In the genomic region with DNA sequence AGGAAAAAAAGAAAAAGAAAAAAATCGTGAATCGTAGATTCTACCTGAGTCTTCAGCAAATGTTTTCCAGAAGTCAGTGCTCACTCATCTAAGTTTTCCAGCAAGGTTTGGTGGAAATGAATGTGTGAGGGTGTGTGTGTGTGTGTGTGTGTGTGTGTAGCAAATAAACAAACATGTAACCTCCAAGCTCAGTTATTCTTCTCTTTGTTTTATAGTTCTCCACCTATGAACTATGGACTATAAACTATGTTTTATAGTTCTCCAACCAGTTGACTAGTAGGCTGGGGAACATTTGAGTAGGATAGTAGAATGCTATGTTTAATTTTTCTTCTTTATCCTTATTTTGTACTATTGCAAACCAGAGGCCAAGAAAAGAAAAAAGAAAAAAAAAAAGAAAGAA, we compare ENCODE assay signal across 16 cellular contexts. TPM values are rescaled to one million over a fixed set of nuclear protein-coding genes. Genes with fewer than 3 reads are reported as not detected.
DNase-seq lines count a peak whose midpoint lies in the region; ATAC-seq, FAIRE-seq and TF ChIP-seq lines count a peak whose summit lies in the region.
"Had no signal": no experiment of that assay in that cellular context is flagged by ENCODE, and none has a peak within 500 bp of the region (broad histone marks: within the 10 kb centered on the region; RNA-seq: fewer than 3 reads in every experiment).

No MANE protein-coding gene starts in this region.

- H3K27me3 ChIP-seq in ACC112 (ENCODE audit: insufficient read depth, low read length) = no peaks in the 10 kb centered on the region
- H3K27me3 ChIP-seq in small intestine (ENCODE audit: control insufficient read depth in 2 of 2, insufficient read depth in 2 of 2, low read length in 2 of 2) = no peaks in the 10 kb centered on the region
- H3K27me3 ChIP-seq: BLaER1 had no signal

- H3K27ac ChIP-seq in ACC112 (ENCODE audit: low read depth, low read length) (no peak overlapping the region), small intestine (ENCODE audit: low read depth in 1 of 2, low read length in 1 of 2) (no peak overlapping the region)
- H3K27ac ChIP-seq: 22Rv1, BLaER1 had no signal

- H3K4me1 ChIP-seq in ACC112 (ENCODE audit: control insufficient read depth, insufficient read depth, low read length, unreplicated experiment) (peaks cover 31% of the 10 kb centered on the region), small intestine (ENCODE audit: control insufficient read depth in 2 of 2, insufficient read depth in 1 of 2, low read depth in 1 of 2, low read length in 1 of 2) (peaks cover 0 to 3% of the 10 kb centered on the region in 2 donors)
- H3K4me1 ChIP-seq: BLaER1 had no signal

- H3K79me2 ChIP-seq in ACC112 (ENCODE audit: control insufficient read depth, insufficient read depth, low read length, unreplicated experiment) = no peaks in the 10 kb centered on the region

- DNase-seq in M059J (ENCODE audit: low read depth) = peak; percentile 5
- DNase-seq in fibroblast of villous mesenchyme (ENCODE audit: low read depth) = peak; percentile 31
- peak; percentile 59 for DNase-seq in small intestine
- no peak for DNase-seq in inferior parietal cortex (ENCODE audit: extremely low spot score)
- DNase-seq: AML-193; CD8-positive, alpha-beta memory T cell; GOT3; H9 had no signal

- TF ChIP-seq CTCF in fibroblast of villous mesenchyme (IDR thresholded peaks at IDR 0.05; ENCODE audit: insufficient read depth, low read depth, low read length) = no peak

- 53 to 85% (median 59%) methylated on average over 2 of the region's 2 CpGs for WGBS in small intestine, 3 donors

- H2AFZ ChIP-seq in ACC112 (ENCODE audit: low read length, unreplicated experiment) = peak overlapping the region; percentile 70

- H3K36me3 ChIP-seq in ACC112 (ENCODE audit: insufficient read depth, low read length) (0 out of 2 replicates have a peak, but pooled peaks cover 4% of the 10 kb centered on the region), small intestine (ENCODE audit: control insufficient read depth in 2 of 2, insufficient read depth in 2 of 2, low read length in 2 of 2) (no peaks in the 10 kb centered on the region)
- H3K36me3 ChIP-seq: BLaER1 had no signal

- no peaks in the 10 kb centered on the region for H3K9me3 ChIP-seq in small intestine (ENCODE audit: control insufficient read depth, low read depth)
- H3K9me3 ChIP-seq: BLaER1 had no signal

- FAIRE-seq in small intestine (lab: Jason Lieb, UNC) = no peak
- FAIRE-seq: HepG2, HTR-8/SVneo, K562 had no signal

- no peak for ATAC-seq in HG02588 (IDR thresholded peaks at IDR 0.05; ENCODE audit: unreplicated experiment)
- ATAC-seq in GM18858 (IDR thresholded peaks at IDR 0.05; ENCODE audit: unreplicated experiment) = no peak
- ATAC-seq: HepG2 had no signal

- no peak overlapping the region for H3K4me3 ChIP-seq in ACC112 (ENCODE audit: low read depth, low read length)
- no peak overlapping the region for H3K4me3 ChIP-seq in fibroblast of villous mesenchyme (ENCODE audit: low read depth, low read length)
- no peak overlapping the region for H3K4me3 ChIP-seq in small intestine (ENCODE audit: low read depth in 1 of 2, low read length in 2 of 2)
- H3K4me3 ChIP-seq: BLaER1, K562 had no signal

RNA-seq across cellular contexts. Expression of a gene that starts 44.5 kb away (rescaled TPM):
- 231 and 246 TPM in 2 replicates for total RNA-seq in M059J (2014; rRNA removed; shearing (Covaris generic))
- 180 and 242 TPM in 2 replicates for total RNA-seq in fibroblast of villous mesenchyme
- polyA plus RNA-seq in small intestine = 10 to 100 TPM in 2 of 3 donors, 1 to 10 TPM in 1; 6.0 to 27.6 (median 14.3) TPM
